In genomic region chrX:154370300-154370881, GRCh38 we compare ENCODE assay signal across 8 cellular contexts. TPM values are rescaled to one million over a fixed set of nuclear protein-coding genes. Genes with fewer than 3 reads are reported as not detected.
DNase-seq lines count a peak whose midpoint lies in the region; ATAC-seq and TF ChIP-seq lines count a peak whose summit lies in the region.

No MANE protein-coding gene starts in this region.

- no peaks in the 10 kb centered on the region for H3K9me3 ChIP-seq in adipocyte (ENCODE audit: control insufficient read depth, low read length)
- H3K9me3 ChIP-seq in subcutaneous abdominal adipose tissue (ENCODE audit: control insufficient read depth in 5 of 5, low read length in 5 of 5): no peaks in the 10 kb centered on the region

- H3K36me3 Mint-ChIP-seq in activated naive CD4-positive, alpha-beta T cell treated with anti-CD3 and anti-CD28 coated beads, Interleukin-2, amount 10 ng/mL, durations not matched to agents 7 days and 5 days: peaks cover 14% of the 10 kb centered on the region
- H3K36me3 Mint-ChIP-seq in immature natural killer cell: peaks cover 0 to 12% (median 5%) of the 10 kb centered on the region in 3 donors

- peaks cover 33% of the 10 kb centered on the region for H3K4me1 Mint-ChIP-seq in activated naive CD4-positive, alpha-beta T cell treated with anti-CD3 and anti-CD28 coated beads, Interleukin-2, amount 10 ng/mL, durations not matched to agents 7 days and 5 days
- peaks cover 43 to 58% of the 10 kb centered on the region in 2 donors for H3K4me1 Mint-ChIP-seq in immature natural killer cell

- H3K4me1 ChIP-seq in adipocyte (ENCODE audit: control insufficient read depth, insufficient read depth, low read length) (peaks cover 16% of the 10 kb centered on the region), subcutaneous abdominal adipose tissue (ENCODE audit: control insufficient read depth in 5 of 5, insufficient read depth in 5 of 5, low read length in 5 of 5) (peaks cover 0 to 68% (median 55%) of the 10 kb centered on the region in 5 donors)

- H3K27ac ChIP-seq in subcutaneous abdominal adipose tissue (ENCODE audit: low read depth, low read length): peak overlapping the region; percentile 93

- H3K27ac Mint-ChIP-seq in activated naive CD4-positive, alpha-beta T cell treated with anti-CD3 and anti-CD28 coated beads, Interleukin-2, amount 10 ng/mL, durations not matched to agents 7 days and 5 days: peak overlapping the region; percentile 92
- H3K27ac Mint-ChIP-seq in immature natural killer cell: peak overlapping the region; percentile 95 to 99 (median 98)

- no peaks in the 10 kb centered on the region for H3K9me3 Mint-ChIP-seq in activated naive CD4-positive, alpha-beta T cell treated with anti-CD3 and anti-CD28 coated beads, Interleukin-2, amount 10 ng/mL, durations not matched to agents 7 days and 5 days
- H3K9me3 Mint-ChIP-seq in immature natural killer cell: peaks cover 0 to 6% (median 0%) of the 10 kb centered on the region in 6 donors

- H3K4me3 ChIP-seq in adipocyte (ENCODE audit: low read length) (peak overlapping the region; percentile 91), subcutaneous abdominal adipose tissue (ENCODE audit: low read depth in 1 of 5, low read length in 5 of 5) (peak overlapping the region; percentile 73 to 90 (median 83))

- H3K4me3 Mint-ChIP-seq in activated naive CD4-positive, alpha-beta T cell treated with anti-CD3 and anti-CD28 coated beads, Interleukin-2, amount 10 ng/mL, durations not matched to agents 7 days and 5 days: peak overlapping the region; percentile 91
- H3K4me3 Mint-ChIP-seq in immature natural killer cell: peak overlapping the region; percentile 93 to 96 (median 94)

- DNase-seq in activated naive CD4-positive, alpha-beta T cell treated with anti-CD3 and anti-CD28 coated beads, Interleukin-2, amount 10 ng/mL, durations not matched to agents 7 days and 5 days: peak; percentile 41
- DNase-seq in activated naive CD4-positive, alpha-beta T cell treated with Interleukin-2 at 50 U/mL for 16 hours: no peak
- DNase-seq in adipocyte (ENCODE audit: low read depth): peak; percentile 44
- DNase-seq in immature natural killer cell: no peak
- DNase-seq in COLO829 (ENCODE audit: low spot score): no peak
- DNase-seq in GM20000 (ENCODE audit: low spot score): no peak

- TF ChIP-seq CTCF in GM20000 (IDR thresholded peaks at IDR 0.05; ENCODE audit: extremely low read depth, missing control alignments): no peak

- ATAC-seq in HG02973 (IDR thresholded peaks at IDR 0.05; ENCODE audit: unreplicated experiment): no peak

- H3K27me3 ChIP-seq in adipocyte (replicated peaks; ENCODE audit: control insufficient read depth, insufficient read depth, low read length) (no peaks in the 10 kb centered on the region), subcutaneous abdominal adipose tissue (ENCODE audit: control insufficient read depth in 5 of 5, insufficient read depth in 4 of 5, low read length in 5 of 5) (peaks cover 0 to 12% (median 5%) of the 10 kb centered on the region in 5 donors)

- no peaks in the 10 kb centered on the region for H3K27me3 Mint-ChIP-seq in activated naive CD4-positive, alpha-beta T cell treated with anti-CD3 and anti-CD28 coated beads, Interleukin-2, amount 10 ng/mL, durations not matched to agents 7 days and 5 days
- peaks cover 46 to 48% (median 47%) of the 10 kb centered on the region in 3 donors for H3K27me3 Mint-ChIP-seq in immature natural killer cell (ENCODE audit: low read depth in 3 of 3)

- H3K9ac ChIP-seq in adipocyte (ENCODE audit: low read length) (peak overlapping the region; percentile 99), subcutaneous abdominal adipose tissue (ENCODE audit: low read length in 5 of 5) (peak overlapping the region; percentile 48 to 78 (median 72))

- CTCF ChIA-PET in activated naive CD4-positive, alpha-beta T cell treated with anti-CD3 and anti-CD28 coated beads, Interleukin-2, amount 10 ng/mL, durations not matched to agents 7 days and 5 days (lab: Charles Lee): interaction anchor here (0.8 kb wide), 1 partner anchor 351 kb away, joined by 3 read pairs; no protein-coding TSS in a partner anchor

- peaks cover 21% of the 10 kb centered on the region for H3K36me3 ChIP-seq in adipocyte (ENCODE audit: control insufficient read depth, insufficient read depth, low read length, severe bottlenecking)
- peaks cover 0 to 28% (median 25%) of the 10 kb centered on the region in 5 donors for H3K36me3 ChIP-seq in subcutaneous abdominal adipose tissue (ENCODE audit: control insufficient read depth in 5 of 5, insufficient read depth in 5 of 5, low read length in 5 of 5)

RNA-seq across cellular contexts. Expression of gene FLNA, which starts 4.0 kb away (rescaled TPM):
- 1,000 to 10,000 TPM in 1 of 3 donors, 100 to 1,000 TPM in 2; 135 to 1,231 (median 241) TPM for polyA plus RNA-seq in immature natural killer cell

RNA-seq across cellular contexts. Expression of gene EMD, which starts 8.7 kb away (rescaled TPM):
- polyA plus RNA-seq in immature natural killer cell: 10 to 100 TPM; 27.2 to 31.2 (median 28.9) TPM

RNA-seq across cellular contexts. Expression of gene RPL10, which starts 27.8 kb away (rescaled TPM):
- polyA plus RNA-seq in immature natural killer cell: 1,000 to 10,000 TPM; 2,085 to 3,021 (median 2,819) TPM

RNA-seq across cellular contexts. Expression of gene DNASE1L1, which starts 38.7 kb away (rescaled TPM):
- polyA plus RNA-seq in immature natural killer cell: 10 to 100 TPM; 14.1 to 21.1 (median 17.8) TPM

RNA-seq across cellular contexts. Expression of gene TAFAZZIN, which starts 40.9 kb away (rescaled TPM):
- polyA plus RNA-seq in immature natural killer cell: 10 to 100 TPM; 24.9 to 39.2 (median 32.4) TPM

Comparison
In these comparisons a context has a peak if more than half of its experiments do, and no peak if none do; other contexts are left out.
1. DNase-seq: peak in activated naive CD4-positive, alpha-beta T cell treated with anti-CD3 and anti-CD28 coated beads, Interleukin-2, amount 10 ng/mL, durations not matched to agents 7 days and 5 days (single experiment) and adipocyte (single experiment); none in activated naive CD4-positive, alpha-beta T cell treated with Interleukin-2 at 50 U/mL for 16 hours (single experiment), immature natural killer cell (0 of 3), COLO829 (single experiment) and GM20000 (single experiment).